In genomic region chrX:123357941-123358340, GRCh38 we compare ENCODE assay signal across 16 cellular contexts.
DNase-seq lines count a peak whose midpoint lies in the region; ATAC-seq, FAIRE-seq and TF ChIP-seq lines count a peak whose summit lies in the region.
"Had no signal": no experiment of that assay in that cellular context is flagged by ENCODE, and none has a peak within 500 bp of the region (broad histone marks: within the 10 kb centered on the region; RNA-seq: fewer than 3 reads in every experiment).

No MANE protein-coding gene starts in this region.

- BruUV-seq in endothelial cell of umbilical vein (replicated peaks; lab: Mats Ljungman, UMichigan): no TSS peak

- CTCF ChIA-PET in endothelial cell of umbilical vein (lab: Charles Lee): no interaction called here

- intact Hi-C loops in endothelial cell of umbilical vein (cut with micrococcal nuclease): no loop called here
- intact Hi-C loops in kidney (cut with DNase I): no loop called here

- H4K20me1 ChIP-seq in endothelial cell of umbilical vein (replicated peaks; ENCODE audit: control insufficient read depth, extremely low read depth, insufficient read depth, low read length): no peaks in the 10 kb centered on the region

- no peak overlapping the region for H2AFZ ChIP-seq in endothelial cell of umbilical vein (ENCODE audit: low read depth, low read length)
- H2AFZ ChIP-seq: neural progenitor cell had no signal

- H3K4me1 ChIP-seq in endothelial cell of umbilical vein (ENCODE audit: control insufficient read depth, extremely low read depth, insufficient read depth, low read length) (no peaks in the 10 kb centered on the region), BE2C (no peaks in the 10 kb centered on the region), kidney (ENCODE audit: control insufficient read depth in 1 of 2, insufficient read depth in 1 of 2, low read depth in 1 of 2, low read length in 2 of 2) (no peaks in the 10 kb centered on the region)
- H3K4me1 ChIP-seq: neural progenitor cell had no signal

- H3K27ac ChIP-seq in endothelial cell of umbilical vein (ENCODE audit: insufficient read depth, low read depth, low read length) (no peak overlapping the region), kidney (ENCODE audit: low read depth in 2 of 2, low read length in 2 of 2) (no peak overlapping the region)
- H3K27ac ChIP-seq: brain microvascular endothelial cell, neural progenitor cell had no signal

- ATAC-seq in GM19035 (IDR thresholded peaks at IDR 0.05; ENCODE audit: unreplicated experiment): peak; percentile 94
- ATAC-seq in HG02571 (IDR thresholded peaks at IDR 0.05; ENCODE audit: unreplicated experiment): peak; percentile 94
- peak; percentile 96 for ATAC-seq in HG03342 (IDR thresholded peaks at IDR 0.05; ENCODE audit: unreplicated experiment)
- ATAC-seq in left lobe of liver: no peak
- ATAC-seq: esophagus mucosa had no signal

- DNase-seq in endothelial cell of umbilical vein (ENCODE audit: low read depth, low spot score): no peak
- no peak for DNase-seq in BE2C
- DNase-seq in kidney: no peak
- no peak for DNase-seq in iPS-NIHi11 (ENCODE audit: low spot score)
- no peak for DNase-seq in left lobe of liver (ENCODE audit: low spot score)
- DNase-seq: brain microvascular endothelial cell, DMS 273 treated with DMSO at 0.1 percent for 48 hours, MM.1S, T-helper 2 cell had no signal

- H3K4me3 ChIP-seq in endothelial cell of umbilical vein (replicated peaks in 1 of 3; ENCODE audit: insufficient read depth in 1 of 3, low read depth in 1 of 3, low read length in 3 of 3) (no peak overlapping the region), BE2C (ENCODE audit: low read depth, low read length) (no peak overlapping the region), kidney (ENCODE audit: low read length in 2 of 2) (no peak overlapping the region)
- H3K4me3 ChIP-seq: neural progenitor cell had no signal

- H3K27me3 ChIP-seq in endothelial cell of umbilical vein (ENCODE audit: control insufficient read depth in 2 of 2, insufficient read depth in 2 of 2, low read length in 2 of 2) (no peaks in the 10 kb centered on the region), BE2C (no peaks in the 10 kb centered on the region)
- H3K27me3 ChIP-seq: brain microvascular endothelial cell, neural progenitor cell had no signal

- TF ChIP-seq CTCF in endothelial cell of umbilical vein (IDR thresholded peaks at IDR 0.05; ENCODE audit: extremely low read depth in 1 of 2, insufficient read depth in 1 of 2, low read depth in 1 of 2, low read length in 2 of 2) (no peak), BE2C (IDR thresholded peaks at IDR 0.05; ENCODE audit: low read depth, low read length) (no peak), kidney (IDR thresholded peaks at IDR 0.05; ENCODE audit: borderline replicate concordance, extremely low read depth, insufficient read depth) (no peak)

- H3K9me1 ChIP-seq in endothelial cell of umbilical vein (replicated peaks; ENCODE audit: control insufficient read depth, extremely low read depth, insufficient read depth, low read length): no peaks in the 10 kb centered on the region

- H3K9ac ChIP-seq in endothelial cell of umbilical vein (replicated peaks; ENCODE audit: extremely low read depth, insufficient read depth, low read length) (no peak overlapping the region), kidney (ENCODE audit: low read length in 2 of 2) (no peak overlapping the region)
- H3K9ac ChIP-seq: neural progenitor cell had no signal

- H3K9me3 ChIP-seq in endothelial cell of umbilical vein (replicated peaks; ENCODE audit: control insufficient read depth, insufficient read depth, low read length) (no peaks in the 10 kb centered on the region), BE2C (no peaks in the 10 kb centered on the region), kidney (ENCODE audit: control insufficient read depth in 1 of 2, low read length in 2 of 2) (no peaks in the 10 kb centered on the region)

- TF ChIP-seq POLR2A in endothelial cell of umbilical vein (IDR thresholded peaks at IDR 0.05; ENCODE audit: low read depth, low read length): no peak

- H3K79me2 ChIP-seq in endothelial cell of umbilical vein (ENCODE audit: control insufficient read depth, insufficient read depth, low read length): no peaks in the 10 kb centered on the region

- H3K4me2 ChIP-seq in endothelial cell of umbilical vein (ENCODE audit: insufficient read depth, low read length): no peak overlapping the region
- H3K4me2 ChIP-seq: neural progenitor cell had no signal

- FAIRE-seq in endothelial cell of umbilical vein (lab: Jason Lieb, UNC) (peak; percentile 67), kidney (lab: Jason Lieb, UNC) (no peak)
- FAIRE-seq: H54, keratinocyte had no signal

- no peaks in the 10 kb centered on the region for H3K36me3 ChIP-seq in endothelial cell of umbilical vein (ENCODE audit: control insufficient read depth in 2 of 2, extremely low read depth in 1 of 2, insufficient read depth in 2 of 2, low read length in 2 of 2)
- no peaks in the 10 kb centered on the region for H3K36me3 ChIP-seq in BE2C
- H3K36me3 ChIP-seq in kidney (ENCODE audit: control insufficient read depth in 1 of 2, insufficient read depth in 2 of 2, low read length in 2 of 2): no peaks in the 10 kb centered on the region
- H3K36me3 ChIP-seq: brain microvascular endothelial cell, neural progenitor cell had no signal

- POLR2A ChIA-PET in endothelial cell of umbilical vein (lab: Charles Lee): no interaction called here

- dilution Hi-C loops in endothelial cell of umbilical vein (cut with MboI; ENCODE audit: extremely low pct_ligation_motif_present, low sequenced_read_pairs): no loop called here

TF ChIP-seq in endothelial cell of umbilical vein, 7 proteins besides CTCF, POLR2A, EP300 and RAD21:
- TF ChIP-seq MYC (IDR thresholded peaks at IDR 0.05; ENCODE audit: low read depth, low read length): no peak
- TF ChIP-seq MAX (IDR thresholded peaks at IDR 0.05; ENCODE audit: insufficient read depth, insufficient read length): no peak
- TF ChIP-seq EZH2 (IDR thresholded peaks at IDR 0.05; ENCODE audit: borderline replicate concordance, low read depth, low read length, severe bottlenecking): no peak
- TF ChIP-seq FOS (IDR thresholded peaks at IDR 0.05; ENCODE audit: borderline replicate concordance, insufficient read depth, low read length): no peak
- TF ChIP-seq POLR2AphosphoS5 (IDR thresholded peaks at IDR 0.05; ENCODE audit: insufficient read depth, low read depth, low read length): no peak
- TF ChIP-seq GATA2 (IDR thresholded peaks at IDR 0.05; ENCODE audit: insufficient read depth, insufficient read length, low read depth, low read length): no peak
- no peak for TF ChIP-seq JUN (IDR thresholded peaks at IDR 0.05; ENCODE audit: borderline replicate concordance, insufficient read depth, insufficient read length, low read depth)
